In genomic region chr22:47943729-47944700, GRCh38 we compare ENCODE assay signal across 26 cellular contexts.
DNase-seq lines count a peak whose midpoint lies in the region; ATAC-seq, FAIRE-seq and TF ChIP-seq lines count a peak whose summit lies in the region.
"Had no signal": no experiment of that assay in that cellular context is flagged by ENCODE, and none has a peak within 500 bp of the region (broad histone marks: within the 10 kb centered on the region; RNA-seq: fewer than 3 reads in every experiment).

No MANE protein-coding gene starts in this region.

- no peak overlapping the region for H3K14ac ChIP-seq in H1 (ENCODE audit: insufficient read length)

- H3K4me3 ChIP-seq in H1 (ENCODE audit: extremely low read depth in 1 of 4, insufficient read depth in 2 of 4, low read depth in 3 of 4, low read length in 4 of 4), result no peak overlapping the region
- H3K4me3 ChIP-seq: stomach, tibial artery had no signal

- no peak overlapping the region for H3K4me3 Mint-ChIP-seq in type B pancreatic cell
- H3K4me3 Mint-ChIP-seq: activated CD4-positive, alpha-beta T cell treated with anti-CD3 and anti-CD28 coated beads, Interleukin-2, amount 10 ng/mL, durations not matched to agents 24 days and 14 days; activated T-cell treated with anti-CD3 and anti-CD28 coated beads, Interleukin-2, amount 50 U/mL, for 4 hours; CD4-positive, alpha-beta memory T cell; mesothelial cell of epicardium had no signal

- no peaks in the 10 kb centered on the region for H3K27me3 Mint-ChIP-seq in type B pancreatic cell
- H3K27me3 Mint-ChIP-seq: activated CD4-positive, alpha-beta T cell treated with anti-CD3 and anti-CD28 coated beads, Interleukin-2, amount 10 ng/mL, durations not matched to agents 24 days and 14 days; naive B cell had no signal

- TF ChIP-seq POLR2A in H1 (IDR thresholded peaks at IDR 0.05; ENCODE audit: control extremely low read depth in 1 of 2, low read depth in 2 of 2, low read length in 2 of 2), result no peak

- no peaks in the 10 kb centered on the region; a peak in 1 of 7 replicates for H3K4me1 ChIP-seq in H1 (replicated peaks in 1 of 4; ENCODE audit: control insufficient read depth in 3 of 4, insufficient read depth in 4 of 4, low read length in 3 of 4)
- H3K4me1 ChIP-seq: stomach, tibial artery had no signal

- no peak overlapping the region for H3K27ac Mint-ChIP-seq in type B pancreatic cell
- H3K27ac Mint-ChIP-seq: activated CD4-positive, alpha-beta T cell treated with anti-CD3 and anti-CD28 coated beads, Interleukin-2, amount 10 ng/mL, durations not matched to agents 24 days and 14 days; CD4-positive, alpha-beta memory T cell; mesothelial cell of epicardium had no signal

- no peak overlapping the region for H2BK15ac ChIP-seq in H1 (ENCODE audit: low read length)

- H3K18ac ChIP-seq in H1 (ENCODE audit: extremely low read depth, low read length), result no peak overlapping the region

- H4K91ac ChIP-seq in H1 (replicated peaks; ENCODE audit: insufficient read length, low read length), result no peak overlapping the region

- CTCF ChIA-PET in H1 (lab: Charles Lee; ENCODE audit: partially characterized antibody), result no interaction called here

- no peak overlapping the region for H2BK20ac ChIP-seq in H1 (ENCODE audit: low read length)

- H3K9me3 ChIP-seq in H1 (ENCODE audit: insufficient read depth in 2 of 2, low read depth in 1 of 2, low read length in 1 of 2), result peaks cover 32 to 59% of the 10 kb centered on the region in 2 experiments
- H3K9me3 ChIP-seq: tibial artery had no signal

- H3K79me1 ChIP-seq in H1 (ENCODE audit: low read depth, low read length), result no peaks in the 10 kb centered on the region

- H3K27me3 ChIP-seq in H1 (replicated peaks in 1 of 4; ENCODE audit: control insufficient read depth in 3 of 4, extremely low read depth in 1 of 4, insufficient read depth in 3 of 4, low read length in 3 of 4), result no peaks in the 10 kb centered on the region; a peak in 1 of 7 replicates
- H3K27me3 ChIP-seq: tibial artery had no signal

- no peak overlapping the region for H3K23ac ChIP-seq in H1 (ENCODE audit: insufficient read length)

- H3K27ac ChIP-seq in H1 (ENCODE audit: low read depth, low read length), result no peak overlapping the region
- H3K27ac ChIP-seq: stomach, tibial artery, WERI-Rb-1 had no signal

- H3K4me1 Mint-ChIP-seq in type B pancreatic cell (ENCODE audit: unreplicated experiment), result no peaks in the 10 kb centered on the region
- H3K4me1 Mint-ChIP-seq: activated CD4-positive, alpha-beta T cell treated with anti-CD3 and anti-CD28 coated beads, Interleukin-2, amount 10 ng/mL, durations not matched to agents 24 days and 14 days; CD4-positive, alpha-beta memory T cell; mesothelial cell of epicardium had no signal

- ATAC-seq in GM21423 (IDR thresholded peaks at IDR 0.05; ENCODE audit: unreplicated experiment) (no peak), HG02588 (IDR thresholded peaks at IDR 0.05; ENCODE audit: unreplicated experiment) (no peak), HG02981 (IDR thresholded peaks at IDR 0.05; ENCODE audit: unreplicated experiment) (no peak)
- ATAC-seq: activated T-cell treated with anti-CD3 and anti-CD28 coated beads, Interleukin-2, amount 50 U/mL, for 4 hours had no signal

- POLR2A ChIA-PET in H1 (lab: Charles Lee; ENCODE audit: partially characterized antibody), result no interaction called here

- no peak overlapping the region for H3K9ac ChIP-seq in H1 (replicated peaks in 1 of 4; ENCODE audit: extremely low read depth in 1 of 4, low read depth in 3 of 4, low read length in 3 of 4)

- FAIRE-seq in H1 (lab: Jason Lieb, UNC), result no peak
- FAIRE-seq: A204.1, endothelial cell of umbilical vein, kidney had no signal

- TF ChIP-seq CTCF in H1 (IDR thresholded peaks at IDR 0.05; ENCODE audit: control extremely low read depth in 1 of 3, insufficient read depth in 1 of 3, low read depth in 1 of 3, low read length in 3 of 3) (no peak), type B pancreatic cell (conservative IDR thresholded peaks at IDR 0.05) (no peak)

- TF ChIP-seq RAD21 in H1 (IDR thresholded peaks at IDR 0.05 in 1 of 2, conservative IDR thresholded peaks at IDR 0.05 in 1 of 2; ENCODE audit: low read depth in 2 of 2, low read length in 2 of 2), result no peak

- DNase-seq in NCI-H345 (lab: John Stamatoyannopoulos, UW) (peak; percentile 46), NCI-H345 treated with DMSO at 0.1 percent for 48 hours (lab: John Stamatoyannopoulos, UW; ENCODE audit: unreplicated experiment) (no peak), NCI-H69 (lab: John Stamatoyannopoulos, UW) (peak; percentile 68), H1 (ENCODE audit: low read depth in 1 of 2, low spot score in 2 of 2) (no peak), type B pancreatic cell (ENCODE audit: extremely low spot score, unreplicated experiment) (peak; percentile 20)
- DNase-seq: activated CD4-positive, alpha-beta T cell treated with anti-CD3 and anti-CD28 coated beads, Interleukin-2, amount 10 ng/mL, durations not matched to agents 24 days and 14 days; activated gamma-delta T cell treated with Interleukin-2 at 50 U/mL for 16 hours; activated T-cell treated with anti-CD3 and anti-CD28 coated beads, Interleukin-2, amount 50 U/mL, for 4 hours; CD4-positive, alpha-beta memory T cell; HCEC 1CT; Kasumi-1; kidney; naive B cell; NCI-H187 treated with DMSO at 0.1 percent for 48 hours; NCI-H446; SHP77; stomach; T1000; tibial artery; WERI-Rb-1 had no signal

- H2BK5ac ChIP-seq in H1 (ENCODE audit: low read depth, low read length), result no peak overlapping the region

- no peaks in the 10 kb centered on the region for H4K20me1 ChIP-seq in H1 (replicated peaks in 1 of 2; ENCODE audit: control insufficient read depth in 1 of 2, insufficient read depth in 2 of 2, low read length in 2 of 2)

- TF ChIP-seq EP300 in H1 (IDR thresholded peaks at IDR 0.05; ENCODE audit: borderline replicate concordance in 1 of 2, low read depth in 2 of 2, low read length in 2 of 2), result no peak

- no peak overlapping the region for H3K4me2 ChIP-seq in H1 (ENCODE audit: insufficient read depth in 1 of 2, low read depth in 2 of 2, low read length in 2 of 2)

- H3K79me2 ChIP-seq in H1 (ENCODE audit: control insufficient read depth in 1 of 2, insufficient read depth in 2 of 2, low read length in 2 of 2), result no peaks in the 10 kb centered on the region

- H2BK12ac ChIP-seq in H1 (ENCODE audit: low read depth, low read length), result no peak overlapping the region

- WGBS in H1 (ENCODE audit: extremely low coverage in 1 of 2, insufficient coverage in 1 of 2, insufficient read length in 1 of 2, insufficient replicate concordance in 2 of 2, low coverage in 1 of 2, low lambda C conversion rate in 2 of 2, missing lambda C conversion rate in 1 of 2), 2 experiments, result 87% methylated on average over 13 of the region's 13 CpGs; no CpG with 5 or more reads in 1 of the 2 experiments

- no peaks in the 10 kb centered on the region for H3K36me3 Mint-ChIP-seq in type B pancreatic cell
- H3K36me3 Mint-ChIP-seq: CD4-positive, alpha-beta memory T cell; naive B cell had no signal

- 0 out of 2 replicates have a peak overlapping the region, but pooled peaks have one; percentile 6 for H2AK5ac ChIP-seq in H1 (ENCODE audit: low read depth, low read length)

- no peaks in the 10 kb centered on the region for H3K23me2 ChIP-seq in H1 (ENCODE audit: low read depth, low read length)

- no peak overlapping the region for H3K4ac ChIP-seq in H1 (replicated peaks; ENCODE audit: insufficient read length, low read depth, low read length)

- H2AFZ ChIP-seq in H1 (ENCODE audit: low read length), result no peak overlapping the region

- peaks cover 17% of the 10 kb centered on the region for H3K9me3 Mint-ChIP-seq in type B pancreatic cell
- H3K9me3 Mint-ChIP-seq: activated CD4-positive, alpha-beta T cell treated with anti-CD3 and anti-CD28 coated beads, Interleukin-2, amount 10 ng/mL, durations not matched to agents 24 days and 14 days; activated T-cell treated with anti-CD3 and anti-CD28 coated beads, Interleukin-2, amount 50 U/mL, for 4 hours had no signal

- H3K56ac ChIP-seq in H1 (replicated peaks; ENCODE audit: insufficient read length, low read depth, low read length), result no peak overlapping the region

- no peak overlapping the region for H2BK120ac ChIP-seq in H1 (replicated peaks; ENCODE audit: low read depth, low read length)

- H3K36me3 ChIP-seq in H1 (ENCODE audit: control insufficient read depth in 2 of 4, insufficient read depth in 4 of 4, low read length in 3 of 4), result no peaks in the 10 kb centered on the region
- H3K36me3 ChIP-seq: stomach, tibial artery, WERI-Rb-1 had no signal

- no peak overlapping the region for H4K5ac ChIP-seq in H1 (ENCODE audit: insufficient read length, low read depth, low read length)

- H4K8ac ChIP-seq in H1 (ENCODE audit: extremely low read depth, insufficient read depth, low read length), result no peak overlapping the region; the same call in 1 of the 2 replicates

TF ChIP-seq in H1, 55 proteins besides CTCF, POLR2A, EP300 and RAD21:
- no peak for TF ChIP-seq ATF2 (IDR thresholded peaks at IDR 0.05; ENCODE audit: low read length)

Comparison
In these comparisons a context has a peak if more than half of its experiments do, and no peak if none do; other contexts are left out.
1. DNase-seq: peak in NCI-H345 (single experiment), NCI-H69 (single experiment) and type B pancreatic cell (single experiment); none in NCI-H345 treated with DMSO at 0.1 percent for 48 hours (single experiment) and H1 (0 of 2).